Comparison of ENCODE assay signal across 11 cellular contexts in the genomic region with DNA sequence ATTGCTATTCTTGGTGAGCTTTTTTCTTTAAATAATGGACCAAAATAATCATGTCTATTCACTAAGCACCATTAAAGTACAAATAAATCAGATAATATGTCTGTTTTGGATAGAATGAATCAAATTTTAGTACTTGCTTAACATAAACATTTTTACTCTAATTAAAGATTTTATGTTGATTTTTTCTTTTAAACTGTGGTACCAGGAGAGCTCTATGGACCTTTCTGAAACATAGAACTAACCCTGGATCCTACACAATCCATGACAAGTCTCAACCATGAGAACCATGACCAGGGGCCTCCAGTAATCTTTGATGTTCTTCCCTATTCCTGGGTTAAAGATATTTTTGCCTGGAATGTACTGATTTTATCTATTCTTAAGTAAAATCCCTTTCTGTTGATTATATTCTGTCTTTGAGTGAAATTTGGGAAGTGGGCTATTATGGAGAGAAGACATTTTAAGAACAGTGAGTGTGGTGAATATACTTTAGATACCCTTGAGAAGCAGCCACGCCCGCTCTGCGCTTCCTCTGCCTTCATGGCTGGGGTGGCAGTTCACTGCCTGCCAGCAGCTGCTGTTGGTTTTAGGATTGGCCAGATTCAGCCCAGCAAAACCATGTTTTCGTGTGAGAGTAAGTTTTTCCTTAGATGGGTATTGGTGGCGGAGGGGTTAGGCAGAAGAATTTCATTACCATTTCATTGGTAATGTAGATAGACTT. TPM values are rescaled to one million over a fixed set of nuclear protein-coding genes. Genes with fewer than 3 reads are reported as not detected.
DNase-seq lines count a peak whose midpoint lies in the region; ATAC-seq and TF ChIP-seq lines count a peak whose summit lies in the region.
"Had no signal": no experiment of that assay in that cellular context is flagged by ENCODE, and none has a peak within 500 bp of the region (broad histone marks: within the 10 kb centered on the region; RNA-seq: fewer than 3 reads in every experiment).

No MANE protein-coding gene starts in this region.

- peaks cover 5 to 10% of the 10 kb centered on the region in 2 donors for H3K4me1 Mint-ChIP-seq in natural killer cell
- peaks cover 5 to 16% of the 10 kb centered on the region in 2 donors for H3K4me1 Mint-ChIP-seq in natural killer cell treated with Interleukin-12 subunit alpha and Interleukin-12 subunit beta and Interleukin-15 and Interleukin-18, amount 100 ng/mL, for 72 hours (ENCODE audit: low read depth in 2 of 2)
- peaks cover 11% of the 10 kb centered on the region for H3K4me1 Mint-ChIP-seq in type B pancreatic cell (ENCODE audit: unreplicated experiment)
- H3K4me1 Mint-ChIP-seq in activated naive CD4-positive, alpha-beta T cell treated with anti-CD3 and anti-CD28 coated beads for 36 hours (ENCODE audit: low read depth), result peaks cover 11% of the 10 kb centered on the region

- H3K4me3 Mint-ChIP-seq in natural killer cell, result no peak overlapping the region
- H3K4me3 Mint-ChIP-seq in natural killer cell treated with Interleukin-12 subunit alpha and Interleukin-12 subunit beta and Interleukin-15 and Interleukin-18, amount 100 ng/mL, for 72 hours, result no peak overlapping the region
- no peak overlapping the region for H3K4me3 Mint-ChIP-seq in type B pancreatic cell
- no peak overlapping the region for H3K4me3 Mint-ChIP-seq in activated naive CD4-positive, alpha-beta T cell treated with anti-CD3 and anti-CD28 coated beads for 36 hours
- H3K4me3 Mint-ChIP-seq: CD4-positive, alpha-beta memory T cell; IgD-negative memory B cell had no signal

- no peaks in the 10 kb centered on the region for H3K27me3 Mint-ChIP-seq in natural killer cell (ENCODE audit: low read depth in 2 of 2)
- no peaks in the 10 kb centered on the region for H3K27me3 Mint-ChIP-seq in natural killer cell treated with Interleukin-12 subunit alpha and Interleukin-12 subunit beta and Interleukin-15 and Interleukin-18, amount 100 ng/mL, for 72 hours
- H3K27me3 Mint-ChIP-seq in type B pancreatic cell, result no peaks in the 10 kb centered on the region
- H3K27me3 Mint-ChIP-seq in activated naive CD4-positive, alpha-beta T cell treated with anti-CD3 and anti-CD28 coated beads for 36 hours (ENCODE audit: low read depth), result no peaks in the 10 kb centered on the region
- H3K27me3 Mint-ChIP-seq: CD4-positive, alpha-beta memory T cell; IgD-negative memory B cell had no signal

- TF ChIP-seq CTCF in natural killer cell (IDR thresholded peaks at IDR 0.05) (peak; percentile 54), RWPE2 (IDR thresholded peaks at IDR 0.05; ENCODE audit: poor library complexity, severe bottlenecking) (peak; percentile 76), mucosa of descending colon (IDR thresholded peaks at IDR 0.05) (peak; percentile 12), type B pancreatic cell (conservative IDR thresholded peaks at IDR 0.05) (peak; percentile 38), tibial artery (IDR thresholded peaks at IDR 0.05) (no peak)

- ATAC-seq in natural killer cell (no peak), RWPE2 (ENCODE audit: low read depth) (no peak), mucosa of descending colon (no peak)
- ATAC-seq in natural killer cell treated with Interleukin-12 subunit alpha and Interleukin-12 subunit beta and Interleukin-15 and Interleukin-18, amount 100 ng/mL, for 72 hours, result no peak

- no peaks in the 10 kb centered on the region for H3K9me3 ChIP-seq in RWPE2 (ENCODE audit: severe bottlenecking)
- no peaks in the 10 kb centered on the region for H3K9me3 ChIP-seq in mucosa of descending colon
- no peaks in the 10 kb centered on the region for H3K9me3 ChIP-seq in tibial artery
- H3K9me3 ChIP-seq: HAP-1 had no signal

- peak overlapping the region; percentile 24 to 40 for H3K27ac Mint-ChIP-seq in natural killer cell
- no peak overlapping the region for H3K27ac Mint-ChIP-seq in natural killer cell treated with Interleukin-12 subunit alpha and Interleukin-12 subunit beta and Interleukin-15 and Interleukin-18, amount 100 ng/mL, for 72 hours
- H3K27ac Mint-ChIP-seq in type B pancreatic cell, result peak overlapping the region; percentile 63
- H3K27ac Mint-ChIP-seq in activated naive CD4-positive, alpha-beta T cell treated with anti-CD3 and anti-CD28 coated beads for 36 hours, result no peak overlapping the region
- H3K27ac Mint-ChIP-seq: CD4-positive, alpha-beta memory T cell; IgD-negative memory B cell had no signal

- H3K27me3 ChIP-seq in RWPE2 (ENCODE audit: insufficient read depth, poor library complexity, severe bottlenecking), result no peaks in the 10 kb centered on the region
- no peaks in the 10 kb centered on the region for H3K27me3 ChIP-seq in tibial artery

- CTCF ChIA-PET in activated naive CD4-positive, alpha-beta T cell treated with anti-CD3 and anti-CD28 coated beads for 36 hours (lab: Charles Lee), result interaction anchor here (0.6 to 10.0 kb wide), 32 partner anchors 8 to 322 kb away, joined by 3 to 223 read pairs (median 5); a partner anchor contains a TSS

- intact Hi-C loops in natural killer cell (cut with micrococcal nuclease), result loop anchor here (1.0 kb wide), 2 partner anchors 63 to 148 kb away; a partner anchor contains a TSS
- intact Hi-C loops in mucosa of descending colon (cut with DNase I, micrococcal nuclease), result loop anchor here (5.0 kb wide), 3 partner anchors 62 to 147 kb away; a partner anchor contains a TSS
- intact Hi-C loops in tibial artery (cut with DNase I; ENCODE audit: low total_unique reads), result loop anchor here (2.0 to 5.0 kb wide), 2 partner anchors 62 to 147 kb away; a partner anchor contains a TSS
- intact Hi-C loops in activated naive CD4-positive, alpha-beta T cell treated with anti-CD3 and anti-CD28 coated beads for 36 hours (cut with micrococcal nuclease), result loop anchor here (1.0 to 2.0 kb wide), 3 partner anchors 63 to 198 kb away; a partner anchor contains a TSS

- DNase-seq in natural killer cell (no peak), RWPE2 (ENCODE audit: low spot score) (no peak), mucosa of descending colon (no peak), type B pancreatic cell (ENCODE audit: extremely low spot score, unreplicated experiment) (no peak), DMS153 (lab: John Stamatoyannopoulos, UW) (no peak), tibial artery (no peak)
- DNase-seq in natural killer cell treated with Interleukin-12 subunit alpha and Interleukin-12 subunit beta and Interleukin-15 and Interleukin-18, amount 100 ng/mL, for 72 hours (ENCODE audit: low spot score), result no peak
- no peak for DNase-seq in activated naive CD4-positive, alpha-beta T cell treated with anti-CD3 and anti-CD28 coated beads for 36 hours

- H3K9me3 Mint-ChIP-seq in natural killer cell (no peaks in the 10 kb centered on the region), type B pancreatic cell (no peaks in the 10 kb centered on the region)
- H3K9me3 Mint-ChIP-seq in natural killer cell treated with Interleukin-12 subunit alpha and Interleukin-12 subunit beta and Interleukin-15 and Interleukin-18, amount 100 ng/mL, for 72 hours, result no peaks in the 10 kb centered on the region
- H3K9me3 Mint-ChIP-seq in activated naive CD4-positive, alpha-beta T cell treated with anti-CD3 and anti-CD28 coated beads for 36 hours, result no peaks in the 10 kb centered on the region
- H3K9me3 Mint-ChIP-seq: CD4-positive, alpha-beta memory T cell; IgD-negative memory B cell had no signal

- H3K27ac ChIP-seq in RWPE2 (ENCODE audit: poor library complexity, severe bottlenecking) (no peak overlapping the region), tibial artery (no peak overlapping the region)

- H3K36me3 Mint-ChIP-seq in natural killer cell (no peaks in the 10 kb centered on the region), type B pancreatic cell (peaks cover 3% of the 10 kb centered on the region)
- no peaks in the 10 kb centered on the region for H3K36me3 Mint-ChIP-seq in natural killer cell treated with Interleukin-12 subunit alpha and Interleukin-12 subunit beta and Interleukin-15 and Interleukin-18, amount 100 ng/mL, for 72 hours
- peaks cover 4% of the 10 kb centered on the region for H3K36me3 Mint-ChIP-seq in activated naive CD4-positive, alpha-beta T cell treated with anti-CD3 and anti-CD28 coated beads for 36 hours (ENCODE audit: low read depth)

- H3K36me3 ChIP-seq in RWPE2 (ENCODE audit: low read depth) (peaks cover 12% of the 10 kb centered on the region), mucosa of descending colon (ENCODE audit: low read depth) (no peaks in the 10 kb centered on the region), tibial artery (peaks cover 17 to 29% (median 18%) of the 10 kb centered on the region in 3 donors)
- H3K36me3 ChIP-seq: HAP-1 had no signal

- H3K4me1 ChIP-seq in RWPE2 (ENCODE audit: insufficient read depth, poor library complexity, severe bottlenecking), result peaks cover 7% of the 10 kb centered on the region
- peaks cover 5% of the 10 kb centered on the region for H3K4me1 ChIP-seq in mucosa of descending colon (ENCODE audit: low read depth)
- H3K4me1 ChIP-seq in tibial artery, result no peaks in the 10 kb centered on the region
- H3K4me1 ChIP-seq: HAP-1 had no signal

- H3K4me3 ChIP-seq in RWPE2 (ENCODE audit: severe bottlenecking) (no peak overlapping the region), mucosa of descending colon (no peak overlapping the region), tibial artery (no peak overlapping the region)
- H3K4me3 ChIP-seq: HAP-1 had no signal

RNA-seq across cellular contexts. Expression of a gene that starts 42.2 kb away (rescaled TPM):
- total RNA-seq in natural killer cell, result 1 to 10 TPM in 1 of 3 donors, not detected in 2; 3.3 TPM
- 1 to 10 TPM; 1.8 to 2.4 TPM for total RNA-seq in natural killer cell treated with Interleukin-12 subunit alpha and Interleukin-12 subunit beta and Interleukin-15 and Interleukin-18, amount 100 ng/mL, for 72 hours
- 1 to 10 TPM in 2 of 3 donors, not detected in 1; 1.3 to 2.8 TPM for total RNA-seq in mucosa of descending colon
- total RNA-seq in type B pancreatic cell (ENCODE audit: low replicate concordance), result 0.46 and 0.57 TPM in 2 replicates
- under 1 TPM; 0.40 to 0.41 TPM for total RNA-seq in activated naive CD4-positive, alpha-beta T cell treated with anti-CD3 and anti-CD28 coated beads for 36 hours
- total RNA-seq: CD4-positive, alpha-beta memory T cell had no signal

Comparison
In these comparisons a context has a peak if more than half of its experiments do, and no peak if none do; other contexts are left out.
1. H3K27ac Mint-ChIP-seq: peak in natural killer cell (2 of 2) and type B pancreatic cell (single experiment); none in natural killer cell treated with Interleukin-12 subunit alpha and Interleukin-12 subunit beta and Interleukin-15 and Interleukin-18, amount 100 ng/mL, for 72 hours (0 of 2) and activated naive CD4-positive, alpha-beta T cell treated with anti-CD3 and anti-CD28 coated beads for 36 hours (single experiment).
2. CTCF ChIP-seq: peak in natural killer cell (single experiment), RWPE2 (single experiment), mucosa of descending colon (single experiment) and type B pancreatic cell (single experiment); none in tibial artery (0 of 2).